Comparison of ENCODE assay signal across 8 cellular contexts in the genomic region with DNA sequence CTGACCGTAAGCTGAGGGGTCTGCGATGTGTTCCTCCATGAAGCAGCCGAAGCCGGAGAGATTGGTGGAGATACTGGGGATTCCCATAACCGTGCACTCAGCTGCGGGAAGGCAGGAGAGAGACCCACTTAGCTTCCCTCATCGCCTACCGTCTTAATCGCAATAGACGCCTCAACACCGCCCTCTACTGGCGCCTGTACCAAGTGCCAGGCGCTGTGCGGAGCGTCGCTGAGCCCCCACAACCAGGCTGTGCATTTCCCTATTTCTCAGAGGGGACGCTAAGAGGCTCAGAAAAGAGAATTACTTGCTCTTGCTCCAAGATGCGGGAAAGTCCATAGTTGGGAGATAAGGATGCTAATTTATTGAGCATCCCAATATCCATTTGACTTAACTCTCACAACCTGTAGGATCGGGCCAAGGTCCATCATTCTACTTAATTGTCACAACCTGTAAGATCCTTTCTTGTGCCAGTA. TPM values are rescaled to one million over a fixed set of nuclear protein-coding genes. Genes with fewer than 3 reads are reported as not detected.
DNase-seq lines count a peak whose midpoint lies in the region; ATAC-seq lines count a peak whose summit lies in the region.

No MANE protein-coding gene starts in this region.

- H3K27me3 ChIP-seq in SJCRH30 (no peaks in the 10 kb centered on the region), aorta (ENCODE audit: control insufficient read depth in 1 of 2, insufficient read depth in 2 of 2, low read length in 1 of 2) (no peaks in the 10 kb centered on the region)

- H3K4me3 ChIP-seq in SJCRH30 (no peak overlapping the region), aorta (ENCODE audit: low read length in 2 of 2) (no peak overlapping the region)

- ATAC-seq in aorta (ENCODE audit: low FRiP score), result peak; percentile 66
- ATAC-seq in GM18498 (IDR thresholded peaks at IDR 0.05; ENCODE audit: unreplicated experiment), result no peak

- DNase-seq in D341Med (ENCODE audit: low spot score) (peak; percentile 88), KG1 (lab: John Stamatoyannopoulos, UW) (peak; percentile 81), SJCRH30 (peak; percentile 35 to 52), glomerular visceral epithelial cell (ENCODE audit: extremely low spot score) (peak; percentile 75), posterior vena cava (ENCODE audit: low spot score) (peak; percentile 95), aorta (peak; percentile 91 to 96)
- DNase-seq in activated naive CD4-positive, alpha-beta T cell (lab: John Stamatoyannopoulos, UW), result peak; percentile 39 to 84 (median 76)

- H3K4me1 ChIP-seq in SJCRH30, result no peaks in the 10 kb centered on the region
- no peaks in the 10 kb centered on the region for H3K4me1 ChIP-seq in aorta (ENCODE audit: control insufficient read depth in 1 of 2, insufficient read depth in 2 of 2, low read length in 2 of 2)

- H3K9me3 ChIP-seq in SJCRH30 (replicated peaks), result no peaks in the 10 kb centered on the region
- H3K9me3 ChIP-seq in aorta (ENCODE audit: control insufficient read depth, low read length), result no peaks in the 10 kb centered on the region

- H3K36me3 ChIP-seq in SJCRH30 (peaks cover 59% of the 10 kb centered on the region), aorta (ENCODE audit: control insufficient read depth in 1 of 2, insufficient read depth in 2 of 2, low read length in 1 of 2) (peaks cover 0 to 4% of the 10 kb centered on the region in 2 donors)

- intact Hi-C loops in posterior vena cava (cut with DNase I) (loop anchor here in 1 of 2 donors (5.0 kb wide), 1 partner anchor 179 kb away; no protein-coding TSS in a partner anchor), aorta (cut with DNase I) (loop anchor here (5.0 to 10.0 kb wide), 3 partner anchors 69 to 326 kb away; a partner anchor contains a TSS)

- H3K27ac ChIP-seq in SJCRH30 (no peak overlapping the region), aorta (ENCODE audit: low read depth in 1 of 2, low read length in 2 of 2) (peak overlapping the region in 1 of 2 donors; percentile 32)

- 22 to 23% methylated on average over 19 of the region's 19 CpGs for WGBS in aorta, 2 donors

RNA-seq across cellular contexts. Expression of a gene that starts 5.8 kb away (rescaled TPM):
- 1,133 and 1,259 TPM in 2 replicates for total RNA-seq in SJCRH30 (2014; rRNA removed; shearing (Covaris generic))
- 1,000 to 10,000 TPM; 2,854 to 3,275 TPM for total RNA-seq in posterior vena cava
- 1,000 to 10,000 TPM; 3,184 to 3,823 TPM for total RNA-seq in aorta
- polyA plus RNA-seq in aorta, result over 10,000 TPM in 1 of 2 donors, 1,000 to 10,000 TPM in 1; 6,798 to 17,889 TPM

RNA-seq across cellular contexts. Expression of a gene that starts 16.3 kb away (rescaled TPM):
- total RNA-seq in SJCRH30 (2014; rRNA removed; shearing (Covaris generic)), result 49.1 and 56.9 TPM in 2 replicates
- total RNA-seq in posterior vena cava (10 to 100 TPM; 44.6 to 53.4 TPM), aorta (10 to 100 TPM; 69.6 to 79.9 TPM)
- polyA plus RNA-seq in aorta, result 10 to 100 TPM; 81.4 to 83.9 TPM

RNA-seq across cellular contexts. Expression of a gene that starts 22.1 kb away (rescaled TPM):
- 38.9 and 42.8 TPM in 2 replicates for total RNA-seq in SJCRH30 (2014; rRNA removed; shearing (Covaris generic))
- total RNA-seq in posterior vena cava (10 to 100 TPM; 28.0 to 39.5 TPM), aorta (10 to 100 TPM; 47.5 to 61.9 TPM)
- 10 to 100 TPM; 21.5 to 31.7 TPM for polyA plus RNA-seq in aorta

RNA-seq across cellular contexts. Expression of a gene that starts 22.7 kb away (rescaled TPM):
- total RNA-seq in SJCRH30 (2014; rRNA removed; shearing (Covaris generic)), result 139 and 152 TPM in 2 replicates
- total RNA-seq in posterior vena cava, result 10 to 100 TPM; 34.7 to 43.1 TPM
- 10 to 100 TPM; 28.9 to 42.1 TPM for total RNA-seq in aorta
- polyA plus RNA-seq in aorta, result 10 to 100 TPM; 34.6 to 62.2 TPM

RNA-seq across cellular contexts. Expression of a gene that starts 37.5 kb away (rescaled TPM):
- total RNA-seq in SJCRH30 (2014; rRNA removed; shearing (Covaris generic)), result not detected in 2 replicates
- total RNA-seq in posterior vena cava (not detected), aorta (under 1 TPM in 1 of 2 donors, not detected in 1; 0.84 TPM)
- polyA plus RNA-seq in aorta, result 1 to 10 TPM in 1 of 2 donors, not detected in 1; 1.3 TPM

Comparison
In these comparisons a context has a peak if more than half of its experiments do, and no peak if none do; other contexts are left out.
1. DNase-seq: peak in every context shown above with its lines; median percentile 95 in posterior vena cava; 94 in aorta; 88 in D341Med; 81 in KG1; 76 in activated naive CD4-positive, alpha-beta T cell; 75 in glomerular visceral epithelial cell; 44 in SJCRH30.